In the genomic region with DNA sequence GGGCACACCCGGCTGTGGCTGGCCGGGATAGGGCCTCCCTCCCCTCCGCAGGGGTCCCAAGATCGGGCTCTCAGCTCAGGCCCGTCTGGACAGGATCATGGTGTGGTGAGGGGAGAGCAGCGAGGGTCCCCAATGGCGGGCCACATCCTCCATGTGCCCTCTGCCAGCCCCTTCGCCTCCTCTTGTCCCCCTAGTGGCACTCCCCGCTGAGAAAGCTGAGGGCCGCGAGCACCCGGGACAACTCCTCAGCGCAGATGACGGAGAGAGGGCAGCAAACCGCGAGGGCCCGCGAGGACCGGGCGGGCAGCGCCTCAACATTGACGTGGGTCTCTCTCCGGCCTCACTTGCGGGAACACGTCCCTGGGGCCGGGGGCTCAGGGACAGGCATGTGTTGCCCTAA, we compare ENCODE assay signal across 19 cellular contexts. TPM values are rescaled to one million over a fixed set of nuclear protein-coding genes. Genes with fewer than 3 reads are reported as not detected.
"Had no signal": no experiment of that assay in that cellular context is flagged by ENCODE, and none has a peak within 500 bp of the region (broad histone marks: within the 10 kb centered on the region; RNA-seq: fewer than 3 reads in every experiment).

No MANE protein-coding gene starts in this region.

- H3K36me3 ChIP-seq: neutrophil, suprapubic skin, thyroid gland, upper lobe of left lung, uterus had no signal

- H3K4me2 ChIP-seq: smooth muscle cell had no signal

- H3K36me3 Mint-ChIP-seq: naive thymus-derived CD4-positive, alpha-beta T cell had no signal

- H3K4me1 ChIP-seq: foreskin keratinocyte, suprapubic skin, thyroid gland, upper lobe of left lung, uterus had no signal

- ATAC-seq: foreskin keratinocyte; left lobe of liver; naive thymus-derived CD4-positive, alpha-beta T cell; stimulated activated naive CD8-positive, alpha-beta T cell treated with anti-CD3 and anti-CD28 coated beads, Interleukin-15, Interleukin-2, amounts not matched to agents 100 U/mL and 50 U/mL, for 24 hours had no signal

- H3K27me3 ChIP-seq: foreskin keratinocyte, neutrophil, thyroid gland, upper lobe of left lung, uterus had no signal

- DNase-seq: foreskin keratinocyte; hippocampal formation; kidney glomerular epithelial cell; mesendoderm; naive thymus-derived CD4-positive, alpha-beta T cell; stimulated activated CD4-positive, alpha-beta T cell treated with anti-CD3 and anti-CD28 coated beads, Interleukin-2, amount 100 ng/mL, for 48 hours; stimulated activated naive CD8-positive, alpha-beta T cell treated with anti-CD3 and anti-CD28 coated beads, Interleukin-15, Interleukin-2, amounts not matched to agents 100 U/mL and 50 U/mL, for 24 hours; thyroid gland; uterus had no signal

- H3K27ac Mint-ChIP-seq: dendritic cell treated with granulocyte-macrophage colony-stimulating factor and Interleukin-4, amounts not matched to agents 40 ng/mL and 50 ng/mL, for 4 days; naive thymus-derived CD4-positive, alpha-beta T cell had no signal

- H3K9me3 ChIP-seq: neutrophil, suprapubic skin, thyroid gland, upper lobe of left lung, uterus had no signal

- H3K4me3 Mint-ChIP-seq: dendritic cell treated with granulocyte-macrophage colony-stimulating factor and Interleukin-4, amounts not matched to agents 40 ng/mL and 50 ng/mL, for 4 days; naive thymus-derived CD4-positive, alpha-beta T cell had no signal

- H3K27ac ChIP-seq: foreskin keratinocyte, neutrophil, suprapubic skin, thyroid gland, upper lobe of left lung, uterus had no signal

- H3K9me3 Mint-ChIP-seq: dendritic cell treated with granulocyte-macrophage colony-stimulating factor and Interleukin-4, amounts not matched to agents 40 ng/mL and 50 ng/mL, for 4 days; naive thymus-derived CD4-positive, alpha-beta T cell had no signal

- H3K4me3 ChIP-seq: smooth muscle cell, suprapubic skin, thyroid gland, upper lobe of left lung, uterus had no signal

- FAIRE-seq: colon had no signal

RNA-seq across cellular contexts. Expression of a gene that starts 24.6 kb away (rescaled TPM):
- total RNA-seq: epithelial cell of proximal tubule, mononuclear cell, osteocyte had no signal
- polyA plus RNA-seq: foreskin keratinocyte; naive thymus-derived CD4-positive, alpha-beta T cell had no signal
